In the genomic region with DNA sequence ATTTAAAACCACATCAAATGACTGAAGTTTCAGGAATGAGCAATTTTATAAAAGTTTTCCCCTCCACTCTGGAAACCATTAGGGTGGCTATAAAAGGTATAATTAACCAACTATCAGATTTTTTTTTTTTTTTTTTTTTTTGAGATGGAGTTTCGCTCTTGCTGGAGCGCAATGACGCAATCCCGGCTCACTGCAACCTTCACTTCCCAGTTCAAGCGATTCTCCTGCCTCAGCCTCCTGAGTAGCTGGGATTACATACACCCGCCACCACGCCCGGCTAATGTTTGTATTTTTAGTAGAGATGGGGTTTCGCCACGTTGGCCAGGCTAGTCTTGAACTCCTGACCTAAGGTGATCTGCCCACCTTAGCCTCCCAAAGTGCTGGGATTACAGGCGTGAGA, we compare ENCODE assay signal across 6 cellular contexts. TPM values are rescaled to one million over a fixed set of nuclear protein-coding genes. Genes with fewer than 3 reads are reported as not detected.
"Had no signal": no experiment of that assay in that cellular context is flagged by ENCODE, and none has a peak within 500 bp of the region (broad histone marks: within the 10 kb centered on the region; RNA-seq: fewer than 3 reads in every experiment).

No MANE protein-coding gene starts in this region.

RNA-seq across cellular contexts. Expression of a gene that starts 12.0 kb away (rescaled TPM):
- total RNA-seq: LHCN-M2, MCF 10A, PC-3, Peyer's patch, Right ventricle myocardium superior, SJSA1 had no signal
